13 cellular contexts compared by ENCODE assay signal in the genomic region with DNA sequence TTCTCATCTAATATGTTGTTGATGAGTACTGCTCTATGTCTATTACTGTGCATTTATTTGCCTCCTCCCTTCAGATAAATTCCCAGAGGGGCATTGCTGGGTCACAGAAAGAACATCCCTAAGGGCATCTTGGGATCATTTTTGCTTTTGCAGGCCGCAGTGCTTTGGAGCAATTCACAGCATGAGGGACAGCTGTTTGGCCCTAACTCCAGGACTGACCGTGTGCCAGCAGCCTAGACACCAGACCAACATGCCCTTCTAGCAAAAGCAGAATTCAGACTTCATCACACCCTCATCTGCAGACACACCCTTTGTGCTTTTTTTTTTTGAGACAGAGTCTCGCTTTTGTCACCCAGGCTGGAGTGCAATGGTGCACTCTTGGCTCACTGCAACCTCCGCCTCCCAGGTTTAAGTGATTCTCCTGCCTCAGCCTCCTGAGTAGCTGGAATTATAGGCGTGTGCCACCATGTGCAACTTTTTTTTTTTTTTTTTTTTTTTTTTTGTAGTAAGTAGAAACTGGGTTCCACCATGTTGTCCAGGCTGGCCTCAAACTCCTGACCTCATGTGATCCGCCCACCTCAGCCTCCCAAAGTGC. TPM values are rescaled to one million over a fixed set of nuclear protein-coding genes. Genes with fewer than 3 reads are reported as not detected.
DNase-seq lines count a peak whose midpoint lies in the region; ATAC-seq and TF ChIP-seq lines count a peak whose summit lies in the region.
"Had no signal": no experiment of that assay in that cellular context is flagged by ENCODE, and none has a peak within 500 bp of the region (broad histone marks: within the 10 kb centered on the region; RNA-seq: fewer than 3 reads in every experiment).

No MANE protein-coding gene starts in this region.

- TF ChIP-seq POLR2A in testis (IDR thresholded peaks at IDR 0.05), result no peak

- H3K9me3 Mint-ChIP-seq in activated naive CD8-positive, alpha-beta T cell (ENCODE audit: low read depth), result no peaks in the 10 kb centered on the region
- H3K9me3 Mint-ChIP-seq in activated naive CD8-positive, alpha-beta T cell treated with anti-CD3 and anti-CD28 coated beads, Interleukin-2, amount 50 U/mL, for 24 hours, result no peaks in the 10 kb centered on the region
- H3K9me3 Mint-ChIP-seq: CD8-positive, alpha-beta T cell had no signal

- 86 to 92% methylated on average over 6 of the region's 6 CpGs for WGBS in testis, 2 donors

- H3K4me3 ChIP-seq in stomach smooth muscle (ENCODE audit: low read length in 2 of 2) (no peak overlapping the region), testis (no peak overlapping the region)
- H3K4me3 ChIP-seq: MG63 had no signal

- no peak overlapping the region for H3K9ac ChIP-seq in stomach smooth muscle (ENCODE audit: low read length in 2 of 2)

- DNase-seq in activated naive CD8-positive, alpha-beta T cell treated with anti-CD3 and anti-CD28 coated beads, Interleukin-2, amount 50 U/mL, for 24 hours, result no peak
- DNase-seq in LHCN-M2 (ENCODE audit: low read depth), result peak; percentile 10
- DNase-seq in myocyte (ENCODE audit: low read depth), result peak; percentile 50
- DNase-seq in nucleus accumbens (lab: John Stamatoyannopoulos, UW), result no peak
- DNase-seq in testis, result no peak
- DNase-seq: CD8-positive, alpha-beta T cell; MG63; NCI-H1105 treated with DMSO at 0.1 percent for 48 hours; NCI-H187 treated with DMSO at 0.1 percent for 48 hours; NCI-H526 treated with DMSO at 0.1 percent for 48 hours; Right ventricle myocardium superior had no signal

- H3K27me3 ChIP-seq in stomach smooth muscle (ENCODE audit: control insufficient read depth in 1 of 2, insufficient read depth in 2 of 2, low read length in 2 of 2), result no peaks in the 10 kb centered on the region
- no peaks in the 10 kb centered on the region for H3K27me3 ChIP-seq in testis
- H3K27me3 ChIP-seq: MG63 had no signal

- H3K36me3 Mint-ChIP-seq in activated naive CD8-positive, alpha-beta T cell, result peaks cover 4% of the 10 kb centered on the region
- H3K36me3 Mint-ChIP-seq in activated naive CD8-positive, alpha-beta T cell treated with anti-CD3 and anti-CD28 coated beads, Interleukin-2, amount 50 U/mL, for 24 hours (ENCODE audit: low read depth), result peaks cover 74% of the 10 kb centered on the region

- no peak overlapping the region for H3K4me3 Mint-ChIP-seq in activated naive CD8-positive, alpha-beta T cell
- no peak overlapping the region for H3K4me3 Mint-ChIP-seq in activated naive CD8-positive, alpha-beta T cell treated with anti-CD3 and anti-CD28 coated beads, Interleukin-2, amount 50 U/mL, for 24 hours
- H3K4me3 Mint-ChIP-seq: CD8-positive, alpha-beta T cell had no signal

- H3K27me3 Mint-ChIP-seq in activated naive CD8-positive, alpha-beta T cell, result no peaks in the 10 kb centered on the region
- H3K27me3 Mint-ChIP-seq in activated naive CD8-positive, alpha-beta T cell treated with anti-CD3 and anti-CD28 coated beads, Interleukin-2, amount 50 U/mL, for 24 hours, result no peaks in the 10 kb centered on the region

- H3K4me1 ChIP-seq in stomach smooth muscle (ENCODE audit: control insufficient read depth, insufficient read depth, low read length) (peaks cover 21% of the 10 kb centered on the region), testis (no peaks in the 10 kb centered on the region)

- no peaks in the 10 kb centered on the region for H3K4me1 Mint-ChIP-seq in activated naive CD8-positive, alpha-beta T cell (ENCODE audit: low read depth)
- peaks cover 4% of the 10 kb centered on the region for H3K4me1 Mint-ChIP-seq in activated naive CD8-positive, alpha-beta T cell treated with anti-CD3 and anti-CD28 coated beads, Interleukin-2, amount 50 U/mL, for 24 hours

- peak overlapping the region; percentile 6 for H3K27ac ChIP-seq in stomach smooth muscle (ENCODE audit: low read length)
- H3K27ac ChIP-seq in testis, result no peak overlapping the region

- H3K9me3 ChIP-seq in stomach smooth muscle (ENCODE audit: control insufficient read depth in 2 of 2, low read length in 2 of 2) (no peaks in the 10 kb centered on the region), testis (no peaks in the 10 kb centered on the region)
- H3K9me3 ChIP-seq: MG63 had no signal

- H3K27ac Mint-ChIP-seq in activated naive CD8-positive, alpha-beta T cell, result peak overlapping the region; percentile 0
- no peak overlapping the region for H3K27ac Mint-ChIP-seq in activated naive CD8-positive, alpha-beta T cell treated with anti-CD3 and anti-CD28 coated beads, Interleukin-2, amount 50 U/mL, for 24 hours
- H3K27ac Mint-ChIP-seq: CD8-positive, alpha-beta T cell had no signal

- intact Hi-C loops in testis (cut with DNase I; ENCODE audit: low total_unique reads), result no loop called here

- no peak for ATAC-seq in activated naive CD8-positive, alpha-beta T cell treated with anti-CD3 and anti-CD28 coated beads, Interleukin-2, amount 50 U/mL, for 24 hours
- ATAC-seq: CD8-positive, alpha-beta T cell had no signal

- TF ChIP-seq CTCF in testis (IDR thresholded peaks at IDR 0.05), result no peak

- H3K36me3 ChIP-seq in stomach smooth muscle (ENCODE audit: control insufficient read depth in 2 of 2, insufficient read depth in 2 of 2, low read length in 2 of 2), result peaks cover 30 to 37% of the 10 kb centered on the region in 2 donors
- H3K36me3 ChIP-seq in testis (ENCODE audit: low read depth, missing control alignments), result no peaks in the 10 kb centered on the region

RNA-seq across cellular contexts. Expression of a gene that starts 31.0 kb away (rescaled TPM):
- total RNA-seq in LHCN-M2 (2014; rRNA removed) (49.5 and 59.9 TPM in 2 replicates), myocyte (26.1 and 41.2 TPM in 2 replicates), testis (10 to 100 TPM; 84.5 to 96.6 TPM)
- 30.0 TPM for polyA plus RNA-seq in LHCN-M2 (2012)
- polyA plus RNA-seq in myocyte (2012), result 25.3 TPM
- polyA plus RNA-seq in testis (ENCODE audit: insufficient read depth, low read depth, low replicate concordance), result 59.2 TPM

Comparison
In these comparisons a context has a peak if more than half of its experiments do, and no peak if none do; other contexts are left out.
1. DNase-seq: peak in LHCN-M2 (single experiment) and myocyte (single experiment); none in activated naive CD8-positive, alpha-beta T cell treated with anti-CD3 and anti-CD28 coated beads, Interleukin-2, amount 50 U/mL, for 24 hours (single experiment), nucleus accumbens (0 of 56) and testis (single experiment).